1 cellular context compared by ENCODE assay signal in genomic region chr19:39996811-39997594, GRCh38.
TF ChIP-seq lines count a peak whose summit lies in the region.

TSS of gene ZNF546 (plus strand) at chr19:39997060. CDS start at chr19:39998327, 1,267 bp downstream.

TF ChIP-seq in K562, 482 proteins besides CTCF, POLR2A, EP300 and RAD21 (continued from another document and continues in another):
- peak; percentile 83 for TF ChIP-seq MGA (IDR thresholded peaks at IDR 0.05)
- TF ChIP-seq E2F1 (CRISPR knock-in tag; IDR thresholded peaks at IDR 0.05), result peak; percentile 20; the same call in 1 of the 2 replicates
- TF ChIP-seq ZNF146 (CRISPR knock-in tag; IDR thresholded peaks at IDR 0.05; ENCODE audit: unreplicated experiment), result no peak
- no peak for TF ChIP-seq ZNF561 (CRISPR knock-in tag; conservative IDR thresholded peaks at IDR 0.05)
- TF ChIP-seq NR2C1 (IDR thresholded peaks at IDR 0.05), result peak; percentile 56; the same call in 1 of the 2 replicates
- peak; percentile 78; the same call in 1 of the 2 replicates for TF ChIP-seq NR2C1 (tag; IDR thresholded peaks at IDR 0.05)
- TF ChIP-seq MYNN (IDR thresholded peaks at IDR 0.05), result no peak
- no peak for TF ChIP-seq MYNN (CRISPR knock-in tag; IDR thresholded peaks at IDR 0.05)
- peak; percentile 91 for TF ChIP-seq ZKSCAN8 (CRISPR knock-in tag; IDR thresholded peaks at IDR 0.05)
- TF ChIP-seq GABPB1 (CRISPR knock-in tag; IDR thresholded peaks at IDR 0.05), result peak; percentile 76; the same call in 1 of the 2 replicates
- TF ChIP-seq ZNF232 (CRISPR knock-in tag; IDR thresholded peaks at IDR 0.05), result peak; percentile 80; the same call in 1 of the 2 replicates
- peak; percentile 95 to 96 for TF ChIP-seq NRF1 (conservative IDR thresholded peaks at IDR 0.05 in 1 of 2, IDR thresholded peaks at IDR 0.05 in 1 of 2)
- TF ChIP-seq SIX5 (IDR thresholded peaks at IDR 0.05; ENCODE audit: borderline replicate concordance in 1 of 2, insufficient read depth in 1 of 2, low read depth in 1 of 2, low read length in 2 of 2), result peak; percentile 73 to 78
- TF ChIP-seq TSC22D4 (tag; IDR thresholded peaks at IDR 0.05), result no peak
- TF ChIP-seq SMAD4 (CRISPR knock-in tag; conservative IDR thresholded peaks at IDR 0.05), result 0 out of 2 replicates have a peak, but pooled peaks have one; percentile 17
- peak; percentile 20; the same call in 1 of the 2 replicates for TF ChIP-seq NKRF (IDR thresholded peaks at IDR 0.05; ENCODE audit: borderline replicate concordance)
- TF ChIP-seq HCFC1 (IDR thresholded peaks at IDR 0.05; ENCODE audit: low read depth, low read length), result peak; percentile 92
- TF ChIP-seq E2F6 (IDR thresholded peaks at IDR 0.05; ENCODE audit: borderline replicate concordance in 1 of 2, extremely low read depth in 1 of 2, insufficient read depth in 1 of 2, insufficient read length in 1 of 2, low read depth in 1 of 2, low read length in 1 of 2, poor library complexity in 1 of 2, severe bottlenecking in 1 of 2), result peak in 1 of 2 experiments; percentile 29
- 0 out of 2 replicates have a peak, but pooled peaks have one; percentile 41 for TF ChIP-seq REST (CRISPR knock-in tag; IDR thresholded peaks at IDR 0.05; ENCODE audit: low read depth)
- 0 out of 2 replicates have a peak, but pooled peaks have one; percentile 27 for TF ChIP-seq NFRKB (IDR thresholded peaks at IDR 0.05; ENCODE audit: low read depth)
- TF ChIP-seq BCLAF1 (IDR thresholded peaks at IDR 0.05; ENCODE audit: borderline replicate concordance in 1 of 2, control insufficient read depth in 1 of 2, low read depth in 2 of 2, low read length in 1 of 2), result no peak
- TF ChIP-seq RNF2 (IDR thresholded peaks at IDR 0.05), result peak; percentile 29; the same call in 1 of the 2 replicates
- no peak for TF ChIP-seq FOXA1 (IDR thresholded peaks at IDR 0.05; ENCODE audit: borderline replicate concordance)
- peak; percentile 66 for TF ChIP-seq ZNF592 (IDR thresholded peaks at IDR 0.05)
